ENCODE assay signal across 27 cellular contexts in genomic region chr3:21390856-21391255, GRCh38.
DNase-seq lines count a peak whose midpoint lies in the region; FAIRE-seq and TF ChIP-seq lines count a peak whose summit lies in the region.
"Had no signal": no experiment of that assay in that cellular context is flagged by ENCODE, and none has a peak within 500 bp of the region (broad histone marks: within the 10 kb centered on the region; RNA-seq: fewer than 3 reads in every experiment).

No MANE protein-coding gene starts in this region.

- FAIRE-seq in D721Med (lab: Jason Lieb, UNC) = no peak
- FAIRE-seq: GM12878, small intestine, TTC549 had no signal

- H3K9me3 ChIP-seq in MG63 = no peaks in the 10 kb centered on the region
- H3K9me3 ChIP-seq: tibial artery had no signal

- no peak for TF ChIP-seq CTCF in D721Med (IDR thresholded peaks at IDR 0.05; ENCODE audit: insufficient read depth, missing control alignments)

- no peak overlapping the region for H3K4me3 ChIP-seq in MG63
- H3K4me3 ChIP-seq: BLaER1, esophagus squamous epithelium, GM12878, stomach, tibial artery had no signal

- H3K36me3 ChIP-seq in MG63 = no peaks in the 10 kb centered on the region
- H3K36me3 ChIP-seq: BLaER1, esophagus squamous epithelium, stomach, tibial artery had no signal

- H3K27me3 ChIP-seq in MG63 = no peaks in the 10 kb centered on the region
- H3K27me3 ChIP-seq: BLaER1, esophagus squamous epithelium, stomach, tibial artery had no signal

- peak in 2 of 3 experiments; percentile 0 to 41 for DNase-seq in NCI-H1417 (lab: John Stamatoyannopoulos, UW)
- no peak for DNase-seq in NCI-H1417 treated with DMSO at 0.1 percent for 48 hours (lab: John Stamatoyannopoulos, UW)
- DNase-seq in NCI-H69 (lab: John Stamatoyannopoulos, UW) = peak; percentile 0
- DNase-seq in glomerular visceral epithelial cell (ENCODE audit: extremely low spot score) = peak; percentile 2
- peak; percentile 28 for DNase-seq in stromal cell of bone marrow (ENCODE audit: low read depth)
- DNase-seq in stimulated activated naive CD4-positive, alpha-beta T cell treated with Interleukin-2 at 50 U/mL for 16 hours (lab: John Stamatoyannopoulos, UW) = no peak
- no peak for DNase-seq in D721Med (ENCODE audit: insufficient read length, low spot score)
- DNase-seq in MG63 = no peak
- DNase-seq: 8988T; activated CD4-positive, alpha-beta memory T cell treated with anti-CD3 and anti-CD28 coated beads for 36 hours; activated CD8-positive, alpha-beta memory T cell treated with anti-CD3 and anti-CD28 coated beads, Interleukin-2, amount 50 U/mL, for 48 hours; activated naive CD4-positive, alpha-beta T cell treated with anti-CD3 and anti-CD28 coated beads, Interleukin-2, amount 50 U/mL, for 16 hours; DMS79 treated with DMSO at 0.1 percent for 48 hours; esophagus squamous epithelium; islet precursor cell; NCI-H1694 treated with DMSO at 0.1 percent for 48 hours; NCI-H2171 treated with DMSO at 0.1 percent for 48 hours; NCI-H526 treated with DMSO at 0.1 percent for 48 hours; retina; small intestine; stimulated activated CD4-positive, alpha-beta T cell treated with anti-CD3 and anti-CD28 coated beads, Interleukin-1b, Interleukin-23, amount 100 ng/mL, for 48 hours; stimulated activated CD8-positive, alpha-beta memory T cell treated with anti-CD3 and anti-CD28 coated beads, Interleukin-4, amount 100 ng/mL, for 48 hours; stomach; tibial artery had no signal

Comparison
In these comparisons a context has a peak if more than half of its experiments do, and no peak if none do; other contexts are left out.
1. DNase-seq: peak in NCI-H1417 (2 of 3), NCI-H69 (single experiment), glomerular visceral epithelial cell (single experiment) and stromal cell of bone marrow (single experiment); none in NCI-H1417 treated with DMSO at 0.1 percent for 48 hours (single experiment), stimulated activated naive CD4-positive, alpha-beta T cell treated with Interleukin-2 at 50 U/mL for 16 hours (single experiment), D721Med (single experiment) and MG63 (single experiment).